Comparison of ENCODE assay signal across 8 cellular contexts in genomic region chr15:38389924-38390542, GRCh38.
DNase-seq lines count a peak whose midpoint lies in the region; ATAC-seq, FAIRE-seq and TF ChIP-seq lines count a peak whose summit lies in the region.

No MANE protein-coding gene starts in this region.

- peak; percentile 92 for FAIRE-seq in GM12892 (lab: Jason Lieb, UNC)

- H3K9me2 ChIP-seq in PC-9 (ENCODE audit: insufficient read depth), result no peaks in the 10 kb centered on the region; the same call in 1 of the 2 replicates

- intact Hi-C loops in PC-9 (cut with micrococcal nuclease; ENCODE audit: unreplicated experiment), result loop anchor here (2.0 kb wide), 1 partner anchor 395 kb away; no protein-coding TSS in a partner anchor
- intact Hi-C loops in ovary (cut with DNase I), result loop anchor here in 1 of 4 donors (5.0 kb wide), 1 partner anchor 393 kb away; no protein-coding TSS in a partner anchor

- TF ChIP-seq POLR2A in GM12892 (IDR thresholded peaks at IDR 0.05; ENCODE audit: low read depth, low read length), result no peak
- TF ChIP-seq POLR2A in ovary (IDR thresholded peaks at IDR 0.05), result no peak

- H2AFZ ChIP-seq in PC-9, result no peak overlapping the region

- H3K4me1 ChIP-seq in PC-9 (replicated peaks; ENCODE audit: insufficient read depth) (no peaks in the 10 kb centered on the region), ovary (ENCODE audit: insufficient read depth) (no peaks in the 10 kb centered on the region)

- CTCF ChIA-PET in AG04449 (lab: Yijun Ruan, JAX) (interaction anchor here (0.8 to 8.3 kb wide), 27 partner anchors 11 to 412 kb away, joined by 3 to 85 read pairs (median 4); no protein-coding TSS in a partner anchor), PC-9 (lab: Charles Lee) (interaction anchor here (0.9 kb wide), 1 partner anchor 8 kb away, joined by 3 read pairs; no protein-coding TSS in a partner anchor)

- TF ChIP-seq EP300 in ovary (IDR thresholded peaks at IDR 0.05), result no peak

- no TSS peak for BruUV-seq in PC-9 (replicated peaks; lab: Mats Ljungman, UMichigan)

- ATAC-seq in HG03025 (IDR thresholded peaks at IDR 0.05; ENCODE audit: low FRiP score, unreplicated experiment), result peak; percentile 79
- ATAC-seq in activated T-cell treated with anti-CD3 and anti-CD28 coated beads, Interleukin-2, amount 50 U/mL, for 4 hours, result peak; percentile 62 to 80

- peaks cover 19% of the 10 kb centered on the region for H3K27me3 Mint-ChIP-seq in activated T-cell treated with anti-CD3 and anti-CD28 coated beads, Interleukin-2, amount 50 U/mL, for 4 hours (ENCODE audit: low read depth)

- H4K20me1 ChIP-seq in PC-9 (ENCODE audit: insufficient read depth), result no peaks in the 10 kb centered on the region

- TF ChIP-seq CTCF in AG04449 (IDR thresholded peaks at IDR 0.05; ENCODE audit: insufficient read depth, low read length, missing control alignments) (peak; percentile 76), PC-9 (conservative IDR thresholded peaks at IDR 0.05) (peak; percentile 77), ovary (IDR thresholded peaks at IDR 0.05) (peak; percentile 31 to 49 (median 32))

- no peaks in the 10 kb centered on the region for H3K4me1 Mint-ChIP-seq in activated T-cell treated with anti-CD3 and anti-CD28 coated beads, Interleukin-2, amount 50 U/mL, for 4 hours (ENCODE audit: low read depth)

- 72 to 85% (median 81%) methylated on average over 3 of the region's 3 CpGs for whole genome bisulfite sequencing in ovary, 3 donors

- POLR2A ChIA-PET in AG04449 (lab: Yijun Ruan, JAX) (no interaction called here), PC-9 (lab: Charles Lee; ENCODE audit: unreplicated experiment) (no interaction called here)

- no peak overlapping the region for H3K4me2 ChIP-seq in PC-9

- H3K27ac ChIP-seq in PC-9, result no peak overlapping the region
- no peak overlapping the region for H3K27ac ChIP-seq in ovary

- no peaks in the 10 kb centered on the region for H3F3A ChIP-seq in PC-9 (ENCODE audit: insufficient read depth, low read depth)

- no peaks in the 10 kb centered on the region for H3K36me3 Mint-ChIP-seq in activated T-cell treated with anti-CD3 and anti-CD28 coated beads, Interleukin-2, amount 50 U/mL, for 4 hours (ENCODE audit: insufficient read depth)

- H3K9me3 ChIP-seq in PC-9 (ENCODE audit: insufficient read depth, low read depth), result no peaks in the 10 kb centered on the region
- no peaks in the 10 kb centered on the region for H3K9me3 ChIP-seq in ovary

- no peak overlapping the region for H3K4me3 ChIP-seq in AG04449 (ENCODE audit: low read depth, low read length)
- no peak overlapping the region for H3K4me3 ChIP-seq in PC-9
- no peak overlapping the region for H3K4me3 ChIP-seq in ovary

- no peaks in the 10 kb centered on the region for H3K9me3 Mint-ChIP-seq in activated T-cell treated with anti-CD3 and anti-CD28 coated beads, Interleukin-2, amount 50 U/mL, for 4 hours

- H3K27me3 ChIP-seq in PC-9 (ENCODE audit: insufficient read depth, low read depth) (no peaks in the 10 kb centered on the region), ovary (no peaks in the 10 kb centered on the region)

- no peak overlapping the region for H3K4me3 Mint-ChIP-seq in activated T-cell treated with anti-CD3 and anti-CD28 coated beads, Interleukin-2, amount 50 U/mL, for 4 hours

- H3K36me3 ChIP-seq in PC-9 (ENCODE audit: low read depth) (no peaks in the 10 kb centered on the region), ovary (no peaks in the 10 kb centered on the region)

- no peaks in the 10 kb centered on the region for H3K79me2 ChIP-seq in PC-9 (ENCODE audit: low read depth)

- DNase-seq in AG04449 (ENCODE audit: low read depth, low spot score), result no peak
- no peak for DNase-seq in GM12892 (ENCODE audit: insufficient read length)
- DNase-seq in PC-9, result peak in 1 of 2 experiments; percentile 51
- peak; percentile 57 for DNase-seq in activated T-cell treated with anti-CD3 and anti-CD28 coated beads, Interleukin-2, amount 50 U/mL, for 4 hours
- DNase-seq in fibroblast of peridontal ligament (ENCODE audit: extremely low read depth), result peak; percentile 64
- DNase-seq in ovary, result peak; percentile 38 to 76 (median 42)
- DNase-seq in ureter (ENCODE audit: low spot score), result peak; percentile 72

Comparison
In these comparisons a context has a peak if more than half of its experiments do, and no peak if none do; other contexts are left out.
1. DNase-seq: peak in activated T-cell treated with anti-CD3 and anti-CD28 coated beads, Interleukin-2, amount 50 U/mL, for 4 hours (single experiment), fibroblast of peridontal ligament (single experiment), ovary (5 of 5) and ureter (single experiment); none in AG04449 (single experiment) and GM12892 (single experiment).
2. Peak in every context shown above with its lines, with median percentiles within 50 percentile points of each other: CTCF ChIP-seq.